Comparison of ENCODE assay signal across 21 cellular contexts in the genomic region with DNA sequence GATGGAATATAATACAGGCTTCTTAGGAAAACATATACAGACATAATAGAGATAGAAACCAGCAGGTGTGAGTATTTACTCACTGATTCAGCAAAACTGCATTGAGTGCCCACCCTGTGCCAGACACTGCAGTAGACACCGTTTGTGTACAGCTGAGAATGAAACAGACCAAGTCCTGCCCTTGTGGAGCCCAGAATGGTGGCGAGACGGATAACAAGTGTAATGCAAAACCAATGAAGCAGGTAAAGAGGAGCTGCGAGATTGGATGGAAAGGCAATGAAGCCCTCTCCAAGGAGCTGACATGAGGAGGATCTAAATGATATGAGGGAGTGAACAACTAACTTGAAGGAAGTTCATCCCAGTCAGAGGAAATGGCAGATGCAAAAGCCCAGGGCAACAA.
DNase-seq lines count a peak whose midpoint lies in the region; ATAC-seq, FAIRE-seq and TF ChIP-seq lines count a peak whose summit lies in the region.
"Had no signal": no experiment of that assay in that cellular context is flagged by ENCODE, and none has a peak within 500 bp of the region (broad histone marks: within the 10 kb centered on the region; RNA-seq: fewer than 3 reads in every experiment).

No MANE protein-coding gene starts in this region.

- DNase-seq in NCI-H748 (lab: John Stamatoyannopoulos, UW; ENCODE audit: unreplicated experiment), result peak; percentile 47
- no peak for DNase-seq in NCI-H748 treated with DMSO at 0.1 percent for 48 hours (lab: John Stamatoyannopoulos, UW)
- DNase-seq in NCI-H774 (lab: John Stamatoyannopoulos, UW), result peak; percentile 9
- no peak for DNase-seq in bronchial epithelial cell (ENCODE audit: low read depth)
- DNase-seq in urothelium cell line (ENCODE audit: low spot score), result no peak
- DNase-seq in GM19240 (ENCODE audit: insufficient read length, low spot score), result no peak
- DNase-seq: BE2C, DMS79 treated with DMSO at 0.1 percent for 48 hours, GM23248, KG1, NCI-H1694 treated with DMSO at 0.1 percent for 48 hours, NCI-H226, NCI-H526 treated with DMSO at 0.1 percent for 48 hours, OCI-M1, T-helper 17 cell had no signal

- peak; percentile 55 for FAIRE-seq in bronchial epithelial cell (lab: Jason Lieb, UNC)
- peak; percentile 72 for FAIRE-seq in urothelium cell line (lab: Jason Lieb, UNC)
- FAIRE-seq: A549, HTR-8/SVneo, RCC 7860 had no signal

- H3K27me3 ChIP-seq in bronchial epithelial cell (ENCODE audit: control insufficient read depth, insufficient read depth, low read length), result no peaks in the 10 kb centered on the region
- H3K27me3 ChIP-seq: BE2C had no signal

- ATAC-seq in GM21423 (IDR thresholded peaks at IDR 0.05; ENCODE audit: unreplicated experiment) (no peak), GM19023 (IDR thresholded peaks at IDR 0.05; ENCODE audit: unreplicated experiment) (no peak)
- ATAC-seq: A549, T-helper 17 cell had no signal

- no peaks in the 10 kb centered on the region for H3K36me3 ChIP-seq in bronchial epithelial cell (ENCODE audit: control insufficient read depth, insufficient read depth, low read length)
- H3K36me3 ChIP-seq: BE2C, HAP-1 had no signal

- no peak overlapping the region for H3K4me3 ChIP-seq in bronchial epithelial cell (ENCODE audit: low read depth, low read length)
- H3K4me3 ChIP-seq: A549, GM23248, HAP-1 had no signal

- TF ChIP-seq CTCF in bronchial epithelial cell (IDR thresholded peaks at IDR 0.05; ENCODE audit: insufficient read depth, low read length, severe bottlenecking), result no peak

Comparison
In these comparisons a context has a peak if more than half of its experiments do, and no peak if none do; other contexts are left out.
1. DNase-seq: peak in NCI-H748 (single experiment) and NCI-H774 (single experiment); none in NCI-H748 treated with DMSO at 0.1 percent for 48 hours (single experiment), bronchial epithelial cell (single experiment), urothelium cell line (single experiment) and GM19240 (single experiment).